In the genomic region with DNA sequence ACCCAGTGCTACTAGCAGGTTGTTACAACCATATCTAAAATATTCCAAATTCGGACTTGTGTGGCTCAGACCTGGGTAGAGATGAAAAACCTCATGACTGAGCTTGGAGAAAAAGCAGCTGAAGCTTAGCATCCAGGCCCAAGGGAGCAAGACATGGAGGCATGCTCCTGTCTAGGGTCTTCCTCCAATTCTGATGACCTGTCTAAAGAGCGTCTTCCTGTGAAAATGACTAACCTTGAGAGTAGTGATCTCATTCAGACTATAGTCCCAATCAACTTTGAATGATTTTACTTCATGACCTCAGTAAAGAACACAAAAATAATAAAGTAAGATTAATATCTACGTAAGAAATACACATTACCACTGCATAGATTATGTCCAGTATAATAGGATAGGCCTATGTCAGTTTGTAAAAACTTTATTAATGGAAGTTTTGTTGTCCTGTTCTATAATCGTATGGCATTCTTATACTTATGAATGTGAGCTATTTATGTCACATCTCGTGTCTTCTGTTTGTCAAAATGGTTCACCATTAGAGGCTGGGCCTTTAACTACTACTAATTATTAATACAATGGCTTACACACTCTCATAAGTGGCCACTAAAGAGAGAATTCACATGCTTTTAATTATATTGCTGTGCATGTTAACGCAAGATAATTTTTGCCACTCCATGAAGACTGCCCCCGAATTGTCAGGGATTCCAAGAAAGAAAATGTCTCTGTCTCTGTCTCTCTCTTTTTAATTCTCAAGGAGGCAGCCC, we compare ENCODE assay signal across 14 cellular contexts.
A peak's percentile ranks its signal among the peaks of the same experiment; 100 is the strongest.
DNase-seq lines count a peak whose midpoint lies in the region; ATAC-seq lines count a peak whose summit lies in the region.
"Had no signal": no experiment of that assay in that cellular context is flagged by ENCODE, and none has a peak within 500 bp of the region (broad histone marks: within the 10 kb centered on the region; RNA-seq: fewer than 3 reads in every experiment).

No MANE protein-coding gene starts in this region.

- peaks cover 23% of the 10 kb centered on the region for H3K4me1 Mint-ChIP-seq in activated CD4-positive, alpha-beta T cell treated with anti-CD3 and anti-CD28 coated beads, Interleukin-2, amount 10 ng/mL, durations not matched to agents 7 days and 5 days
- H3K4me1 Mint-ChIP-seq in activated T-helper 17 cell treated with anti-CD3 and anti-CD28 coated beads, Interleukin-2, amount 50 U/mL, for 72 hours = peaks cover 9% of the 10 kb centered on the region
- H3K4me1 Mint-ChIP-seq: nephron had no signal

- CTCF ChIA-PET in activated CD4-positive, alpha-beta T cell treated with anti-CD3 and anti-CD28 coated beads, Interleukin-2, amount 10 ng/mL, durations not matched to agents 7 days and 5 days (lab: Charles Lee) = no interaction called here

- H3K36me3 Mint-ChIP-seq in activated CD4-positive, alpha-beta T cell treated with anti-CD3 and anti-CD28 coated beads, Interleukin-2, amount 10 ng/mL, durations not matched to agents 7 days and 5 days (ENCODE audit: low read depth) = no peaks in the 10 kb centered on the region
- no peaks in the 10 kb centered on the region for H3K36me3 Mint-ChIP-seq in activated T-helper 17 cell treated with anti-CD3 and anti-CD28 coated beads, Interleukin-2, amount 50 U/mL, for 72 hours (ENCODE audit: low read depth)
- H3K36me3 Mint-ChIP-seq: activated naive CD8-positive, alpha-beta T cell had no signal

- no peaks in the 10 kb centered on the region for H3K9me3 Mint-ChIP-seq in activated CD4-positive, alpha-beta T cell treated with anti-CD3 and anti-CD28 coated beads, Interleukin-2, amount 10 ng/mL, durations not matched to agents 7 days and 5 days
- no peaks in the 10 kb centered on the region for H3K9me3 Mint-ChIP-seq in activated T-helper 17 cell treated with anti-CD3 and anti-CD28 coated beads, Interleukin-2, amount 50 U/mL, for 72 hours
- H3K9me3 Mint-ChIP-seq: nephron had no signal

- ATAC-seq in activated T-helper 17 cell treated with anti-CD3 and anti-CD28 coated beads, Interleukin-2, amount 50 U/mL, for 72 hours (replicated peaks) = peak; percentile 64
- ATAC-seq in stimulated activated naive CD8-positive, alpha-beta T cell treated with anti-CD3 and anti-CD28 coated beads, Interleukin-15, Interleukin-2, amounts not matched to agents 100 U/mL and 50 U/mL, for 24 hours = peak; percentile 36

- no peaks in the 10 kb centered on the region for H3K27me3 Mint-ChIP-seq in activated CD4-positive, alpha-beta T cell treated with anti-CD3 and anti-CD28 coated beads, Interleukin-2, amount 10 ng/mL, durations not matched to agents 7 days and 5 days
- H3K27me3 Mint-ChIP-seq in activated T-helper 17 cell treated with anti-CD3 and anti-CD28 coated beads, Interleukin-2, amount 50 U/mL, for 72 hours = no peaks in the 10 kb centered on the region
- H3K27me3 Mint-ChIP-seq: activated naive CD8-positive, alpha-beta T cell had no signal

- DNase-seq in activated CD4-positive, alpha-beta T cell treated with anti-CD3 and anti-CD28 coated beads, Interleukin-2, amount 10 ng/mL, durations not matched to agents 7 days and 5 days = no peak
- no peak for DNase-seq in activated CD4-positive, alpha-beta T cell treated with anti-CD3 and anti-CD28 coated beads, Interleukin-2, amount 50 U/mL, for 4 hours
- peak; percentile 2 for DNase-seq in kidney tubule cell (ENCODE audit: low spot score)
- no peak for DNase-seq in stimulated activated naive CD8-positive, alpha-beta T cell treated with anti-CD3 and anti-CD28 coated beads, Interleukin-15, Interleukin-2, amounts not matched to agents 100 U/mL and 50 U/mL, for 24 hours
- DNase-seq in pons (ENCODE audit: low spot score) = no peak
- DNase-seq in DMS79 treated with DMSO at 0.1 percent for 48 hours (lab: John Stamatoyannopoulos, UW) = no peak
- DNase-seq in middle frontal gyrus (ENCODE audit: extremely low spot score, low spot score) = no peak
- DNase-seq: activated CD4-positive, alpha-beta T cell treated with anti-CD3 and anti-CD28 coated beads, Interleukin-2, amount 50 U/mL, for 1 hour; DMS53; Kasumi-1; NCI-H2029 had no signal

- H3K4me3 Mint-ChIP-seq in activated CD4-positive, alpha-beta T cell treated with anti-CD3 and anti-CD28 coated beads, Interleukin-2, amount 10 ng/mL, durations not matched to agents 7 days and 5 days = no peak overlapping the region
- H3K4me3 Mint-ChIP-seq in activated T-helper 17 cell treated with anti-CD3 and anti-CD28 coated beads, Interleukin-2, amount 50 U/mL, for 72 hours = peak overlapping the region; percentile 65
- H3K4me3 Mint-ChIP-seq: activated naive CD8-positive, alpha-beta T cell; nephron had no signal

- POLR2A ChIA-PET in activated CD4-positive, alpha-beta T cell treated with anti-CD3 and anti-CD28 coated beads, Interleukin-2, amount 10 ng/mL, durations not matched to agents 7 days and 5 days (lab: Charles Lee) = no interaction called here

- H3K27ac Mint-ChIP-seq in activated CD4-positive, alpha-beta T cell treated with anti-CD3 and anti-CD28 coated beads, Interleukin-2, amount 10 ng/mL, durations not matched to agents 7 days and 5 days = peak overlapping the region; percentile 81
- H3K27ac Mint-ChIP-seq in activated T-helper 17 cell treated with anti-CD3 and anti-CD28 coated beads, Interleukin-2, amount 50 U/mL, for 72 hours = peak overlapping the region; percentile 87
- H3K27ac Mint-ChIP-seq: activated naive CD8-positive, alpha-beta T cell; nephron had no signal
